In the genomic region with DNA sequence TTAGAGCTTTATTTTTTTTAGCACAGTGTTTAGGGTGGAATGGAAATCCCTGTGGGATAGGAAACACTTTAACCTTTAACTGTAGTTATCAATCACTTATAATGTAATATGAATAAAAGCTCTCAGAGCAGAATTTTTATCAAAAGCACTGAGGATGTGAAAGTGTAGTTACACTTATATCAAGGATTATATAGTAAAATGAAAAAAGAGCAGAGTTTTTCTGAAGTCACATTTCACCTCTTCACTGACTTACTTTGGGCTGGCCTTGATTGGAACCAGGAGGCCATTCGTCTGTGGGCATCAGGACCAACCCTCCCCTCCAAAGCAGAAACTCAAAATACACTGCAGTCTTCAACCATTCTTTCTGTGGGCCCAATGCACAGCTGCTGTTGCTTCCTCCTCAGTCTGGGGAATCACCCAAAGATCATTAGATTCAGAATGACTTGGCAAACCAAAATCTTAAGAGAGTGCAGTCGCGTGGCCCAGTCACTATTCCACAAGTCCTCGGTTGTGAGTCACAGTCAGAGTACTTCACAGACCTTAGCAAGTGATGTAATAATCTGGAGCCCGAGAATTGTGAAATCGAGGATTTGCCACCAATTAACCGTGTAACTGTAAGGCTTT, we compare ENCODE assay signal across 8 cellular contexts.
DNase-seq lines count a peak whose midpoint lies in the region; ATAC-seq and TF ChIP-seq lines count a peak whose summit lies in the region.

No MANE protein-coding gene starts in this region.

- H3K4me3 ChIP-seq in AG09309 (ENCODE audit: control insufficient read depth, low read depth, low read length) (no peak overlapping the region), lower leg skin (ENCODE audit: low read depth, poor library complexity, severe bottlenecking) (no peak overlapping the region)

- DNase-seq in AG09309 (ENCODE audit: low read depth): peak; percentile 96
- DNase-seq in lower leg skin (ENCODE audit: low spot score in 2 of 2): peak; percentile 82 to 87
- DNase-seq in NCI-H524 treated with DMSO at 0.1 percent for 48 hours (lab: John Stamatoyannopoulos, UW): no peak
- no peak for DNase-seq in OCI-M2 (lab: John Stamatoyannopoulos, UW; ENCODE audit: unreplicated experiment)
- no peak for DNase-seq in immature natural killer cell

- H3K4me3 Mint-ChIP-seq in T-helper 1 cell treated with Interleukin-12 subunit alpha and Interleukin-12 subunit beta and Interleukin-4 antibody, amounts not matched to agents 30 μg/mL and 1 μg/mL, for 36 hours: no peak overlapping the region
- H3K4me3 Mint-ChIP-seq in immature natural killer cell: no peak overlapping the region

- intact Hi-C loops in lower leg skin (cut with DNase I; ENCODE audit: low total_unique reads): no loop called here

- peaks cover 6% of the 10 kb centered on the region for H3K4me1 Mint-ChIP-seq in T-helper 1 cell treated with Interleukin-12 subunit alpha and Interleukin-12 subunit beta and Interleukin-4 antibody, amounts not matched to agents 30 μg/mL and 1 μg/mL, for 36 hours (ENCODE audit: low read depth)
- H3K4me1 Mint-ChIP-seq in immature natural killer cell: no peaks in the 10 kb centered on the region

- 19 to 29% methylated on average over 7 of the region's 7 CpGs for WGBS in lower leg skin, 2 donors

- no peaks in the 10 kb centered on the region for H3K9me3 Mint-ChIP-seq in T-helper 1 cell treated with Interleukin-12 subunit alpha and Interleukin-12 subunit beta and Interleukin-4 antibody, amounts not matched to agents 30 μg/mL and 1 μg/mL, for 36 hours
- peaks cover 0 to 13% (median 5%) of the 10 kb centered on the region in 6 donors for H3K9me3 Mint-ChIP-seq in immature natural killer cell

- peaks cover 4% of the 10 kb centered on the region for H3K27me3 Mint-ChIP-seq in T-helper 1 cell treated with Interleukin-12 subunit alpha and Interleukin-12 subunit beta and Interleukin-4 antibody, amounts not matched to agents 30 μg/mL and 1 μg/mL, for 36 hours (ENCODE audit: low read depth)
- peaks cover 0 to 2% (median 0%) of the 10 kb centered on the region in 3 donors for H3K27me3 Mint-ChIP-seq in immature natural killer cell (ENCODE audit: low read depth in 3 of 3)

- no peak for TF ChIP-seq POLR2A in lower leg skin (IDR thresholded peaks at IDR 0.05)

- H3K27ac Mint-ChIP-seq in T-helper 1 cell treated with Interleukin-12 subunit alpha and Interleukin-12 subunit beta and Interleukin-4 antibody, amounts not matched to agents 30 μg/mL and 1 μg/mL, for 36 hours: peak overlapping the region; percentile 58
- no peak overlapping the region for H3K27ac Mint-ChIP-seq in immature natural killer cell

- H3K36me3 Mint-ChIP-seq in T-helper 1 cell treated with Interleukin-12 subunit alpha and Interleukin-12 subunit beta and Interleukin-4 antibody, amounts not matched to agents 30 μg/mL and 1 μg/mL, for 36 hours (ENCODE audit: low read depth): no peaks in the 10 kb centered on the region
- H3K36me3 Mint-ChIP-seq in immature natural killer cell: no peaks in the 10 kb centered on the region

- TF ChIP-seq CTCF in AG09309 (IDR thresholded peaks at IDR 0.05; ENCODE audit: control insufficient read depth, insufficient read depth, low read depth, low read length, missing control alignments): no peak
- no peak for TF ChIP-seq CTCF in lower leg skin (IDR thresholded peaks at IDR 0.05)

- ATAC-seq in GM19025 (IDR thresholded peaks at IDR 0.05; ENCODE audit: low read depth, unreplicated experiment): peak; percentile 99
- ATAC-seq in HG03060 (IDR thresholded peaks at IDR 0.05; ENCODE audit: low read depth, unreplicated experiment): peak; percentile 99

Comparison
In these comparisons a context has a peak if more than half of its experiments do, and no peak if none do; other contexts are left out.
1. DNase-seq: peak in AG09309 (single experiment) and lower leg skin (2 of 2); none in NCI-H524 treated with DMSO at 0.1 percent for 48 hours (single experiment), OCI-M2 (single experiment) and immature natural killer cell (0 of 3).